9 cellular contexts compared by ENCODE assay signal in genomic region chr13:20492641-20493040, GRCh38. TPM values are rescaled to one million over a fixed set of nuclear protein-coding genes. Genes with fewer than 3 reads are reported as not detected.
DNase-seq lines count a peak whose midpoint lies in the region; ATAC-seq, FAIRE-seq and TF ChIP-seq lines count a peak whose summit lies in the region.
"Had no signal": no experiment of that assay in that cellular context is flagged by ENCODE, and none has a peak within 500 bp of the region (broad histone marks: within the 10 kb centered on the region; RNA-seq: fewer than 3 reads in every experiment).

No MANE protein-coding gene starts in this region.

- H4K8ac ChIP-seq in mesendoderm (ENCODE audit: low read depth, low read length): no peak overlapping the region

- no peaks in the 10 kb centered on the region for H3K36me3 Mint-ChIP-seq in astrocyte (ENCODE audit: low read depth, unreplicated experiment)

- H3K4ac ChIP-seq in mesendoderm (ENCODE audit: low read depth, low read length): no peak overlapping the region

- no peak overlapping the region for H3K9ac ChIP-seq in astrocyte (ENCODE audit: low read length)
- no peak overlapping the region for H3K9ac ChIP-seq in mesendoderm (ENCODE audit: low read length)

- no peak overlapping the region for H3K18ac ChIP-seq in mesendoderm (ENCODE audit: low read length)

- no CpG with 5 or more reads among the region's 3 CpGs for WGBS in mesendoderm (ENCODE audit: extremely low coverage, insufficient coverage, low lambda C conversion rate)

- peaks cover 7% of the 10 kb centered on the region for H3K27me3 Mint-ChIP-seq in astrocyte (ENCODE audit: low read depth, unreplicated experiment)

- H3K4me2 ChIP-seq in astrocyte (ENCODE audit: low read length) (no peak overlapping the region), mesendoderm (ENCODE audit: low read length) (no peak overlapping the region)

- no peak overlapping the region for H4K5ac ChIP-seq in mesendoderm (ENCODE audit: low read length)

- no peak overlapping the region for H3K56ac ChIP-seq in mesendoderm (ENCODE audit: low read length)

- H3K4me1 Mint-ChIP-seq in astrocyte (ENCODE audit: low read depth, unreplicated experiment): peaks cover 5% of the 10 kb centered on the region

- intact Hi-C loops in Right ventricle myocardium inferior (cut with DNase I): loop anchor here (10.0 kb wide), 1 partner anchor 222 kb away; no protein-coding TSS in a partner anchor

- ATAC-seq in GM18498 (IDR thresholded peaks at IDR 0.05; ENCODE audit: unreplicated experiment) (no peak), Right ventricle myocardium inferior (no peak)

- H2BK120ac ChIP-seq in mesendoderm (ENCODE audit: low read depth, low read length): no peak overlapping the region

- peak; percentile 30 for DNase-seq in NCI-H748 (lab: John Stamatoyannopoulos, UW; ENCODE audit: unreplicated experiment)
- DNase-seq in NCI-H748 treated with DMSO at 0.1 percent for 48 hours (lab: John Stamatoyannopoulos, UW): no peak
- peak; percentile 23 for DNase-seq in NCI-H526 treated with DMSO at 0.1 percent for 48 hours (lab: John Stamatoyannopoulos, UW)
- DNase-seq in astrocyte (ENCODE audit: low read depth): peak; percentile 29
- peak; percentile 55 for DNase-seq in mesendoderm
- DNase-seq in NCI-H1930 (lab: John Stamatoyannopoulos, UW): no peak
- no peak for DNase-seq in Right ventricle myocardium inferior (ENCODE audit: missing footprints)

- H3K27ac ChIP-seq in astrocyte (ENCODE audit: low read depth, low read length) (no peak overlapping the region), mesendoderm (ENCODE audit: low read depth, low read length) (no peak overlapping the region)
- H3K27ac ChIP-seq: skin epidermis had no signal

- no peak overlapping the region for H3K27ac Mint-ChIP-seq in astrocyte (ENCODE audit: unreplicated experiment)

- no peaks in the 10 kb centered on the region for H3K9me3 ChIP-seq in astrocyte (ENCODE audit: insufficient read depth, low read depth, low read length)

- H3K36me3 ChIP-seq in astrocyte (ENCODE audit: insufficient read depth, low read length): no peaks in the 10 kb centered on the region
- no peaks in the 10 kb centered on the region for H3K36me3 ChIP-seq in mesendoderm (ENCODE audit: control insufficient read depth, insufficient read depth, low read length)

- no peak for FAIRE-seq in astrocyte (lab: Jason Lieb, UNC)

- no peak overlapping the region for H2AFZ ChIP-seq in astrocyte (ENCODE audit: low read depth, low read length)

- H4K20me1 ChIP-seq in astrocyte (ENCODE audit: insufficient read depth, low read length): no peaks in the 10 kb centered on the region

- H3K4me1 ChIP-seq in astrocyte (ENCODE audit: insufficient read depth, low read length) (no peaks in the 10 kb centered on the region), mesendoderm (ENCODE audit: control insufficient read depth, low read depth, low read length) (no peaks in the 10 kb centered on the region)

- no peak overlapping the region for H2BK5ac ChIP-seq in mesendoderm (ENCODE audit: low read length)

- H3K79me1 ChIP-seq in mesendoderm (ENCODE audit: low read length): no peaks in the 10 kb centered on the region

- no peak overlapping the region for H3K23ac ChIP-seq in mesendoderm (ENCODE audit: low read length)

- H3K27me3 ChIP-seq in astrocyte (ENCODE audit: insufficient read depth, low read length) (no peaks in the 10 kb centered on the region), mesendoderm (ENCODE audit: insufficient read depth, low read length, poor library complexity) (no peaks in the 10 kb centered on the region)

- H3K4me3 ChIP-seq in astrocyte (ENCODE audit: insufficient read depth, low read depth, low read length) (no peak overlapping the region), mesendoderm (ENCODE audit: low read length) (no peak overlapping the region)
- H3K4me3 ChIP-seq: skin epidermis had no signal

- H3K4me3 Mint-ChIP-seq in astrocyte (ENCODE audit: unreplicated experiment): no peak overlapping the region

- H3K79me2 ChIP-seq in astrocyte (ENCODE audit: insufficient read depth, low read length) (no peaks in the 10 kb centered on the region), mesendoderm (ENCODE audit: control insufficient read depth, insufficient read depth, low read length) (no peaks in the 10 kb centered on the region)

- H2AK5ac ChIP-seq in mesendoderm (ENCODE audit: low read length): no peak overlapping the region

- H2BK15ac ChIP-seq in mesendoderm (replicated peaks; ENCODE audit: low read depth): no peak overlapping the region

- TF ChIP-seq CTCF in astrocyte (IDR thresholded peaks at IDR 0.05; ENCODE audit: insufficient read depth, low read depth, low read length): peak; percentile 56

- no peaks in the 10 kb centered on the region for H3K9me3 Mint-ChIP-seq in astrocyte (ENCODE audit: unreplicated experiment)

RNA-seq across cellular contexts. Expression of gene CRYL1, which starts 33.0 kb away (rescaled TPM):
- total RNA-seq in astrocyte: 3.7 and 4.0 TPM in 2 replicates
- 0.32 TPM for polyA plus RNA-seq in mesendoderm (2013, experiment 1 of 2)
- 0.18 TPM for polyA plus RNA-seq in mesendoderm (2013, experiment 2 of 2)
- total RNA-seq in Right ventricle myocardium inferior: 19.8 TPM

Comparison
In these comparisons a context has a peak if more than half of its experiments do, and no peak if none do; other contexts are left out.
1. DNase-seq: peak in NCI-H748 (single experiment), NCI-H526 treated with DMSO at 0.1 percent for 48 hours (single experiment), astrocyte (single experiment) and mesendoderm (single experiment); none in NCI-H748 treated with DMSO at 0.1 percent for 48 hours (single experiment), NCI-H1930 (0 of 2) and Right ventricle myocardium inferior (single experiment).